In the genomic region with DNA sequence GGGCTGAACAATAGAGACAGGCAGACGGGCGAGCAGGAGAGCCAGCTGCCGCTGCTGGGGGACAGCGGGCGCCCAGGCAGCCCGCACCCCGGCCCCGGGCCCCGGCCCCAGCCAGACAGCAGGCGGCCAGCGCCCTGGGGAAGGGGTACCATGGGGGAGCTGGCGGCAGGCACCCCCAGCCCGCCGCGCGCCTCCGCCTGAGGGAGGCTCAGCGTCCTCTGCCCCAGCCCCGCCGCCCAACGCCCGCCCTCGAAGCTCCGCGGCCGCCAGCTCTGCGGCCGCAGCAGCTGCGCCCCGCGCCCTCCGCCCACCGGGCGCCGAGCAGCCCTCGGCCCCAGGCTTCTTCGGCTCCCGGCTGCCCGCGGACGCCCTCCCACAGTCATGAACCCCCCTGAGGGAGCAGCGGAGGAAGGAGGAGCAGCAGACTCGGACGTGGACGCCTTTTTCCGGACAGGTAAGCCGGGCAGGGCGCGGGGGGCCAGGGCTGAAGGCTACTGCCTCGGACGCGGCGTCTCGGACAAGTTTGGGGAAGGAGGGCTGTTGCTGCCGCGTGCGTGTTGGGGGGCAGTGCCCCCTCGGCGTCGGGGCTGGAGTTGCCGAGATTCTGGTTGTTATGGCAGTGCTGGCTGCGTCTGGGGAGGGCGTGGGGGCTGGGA, we compare ENCODE assay signal across 8 cellular contexts. TPM values are rescaled to one million over a fixed set of nuclear protein-coding genes. Genes with fewer than 3 reads are reported as not detected.
DNase-seq lines count a peak whose midpoint lies in the region; ATAC-seq, FAIRE-seq and TF ChIP-seq lines count a peak whose summit lies in the region.

A gene (plus strand): TSS at position 10 of the 656 bp plus-strand sequence.

- H3K36me3 ChIP-seq in bronchial epithelial cell (ENCODE audit: control insufficient read depth, insufficient read depth, low read length): no peaks in the 10 kb centered on the region

- TF ChIP-seq CTCF in 22Rv1 (IDR thresholded peaks at IDR 0.05) (peak; percentile 31; the same call in 1 of the 2 replicates), bronchial epithelial cell (IDR thresholded peaks at IDR 0.05; ENCODE audit: insufficient read depth, low read length, severe bottlenecking) (no peak)

- no peak for FAIRE-seq in bronchial epithelial cell (lab: Jason Lieb, UNC)

- peak within 1 kb of the TSS; percentile 40 for H3K4me3 ChIP-seq in bronchial epithelial cell (ENCODE audit: low read depth, low read length)

- H3K27ac ChIP-seq in 22Rv1: peak within 1 kb of the TSS; percentile 32; the same call in 1 of the 2 replicates

- DNase-seq in HuH-7.5 (ENCODE audit: low spot score) (peak; percentile 22), bronchial epithelial cell (ENCODE audit: low read depth) (no peak), kidney tubule cell (ENCODE audit: low spot score) (peak; percentile 23), COLO829 (ENCODE audit: low spot score) (no peak)
- DNase-seq in stimulated activated naive CD8-positive, alpha-beta T cell treated with anti-CD3 and anti-CD28 coated beads, Interleukin-15, Interleukin-2, amounts not matched to agents 100 U/mL and 50 U/mL, for 24 hours: no peak
- no peak for DNase-seq in stimulated activated naive CD4-positive, alpha-beta T cell (lab: John Stamatoyannopoulos, UW)

- ATAC-seq in GM19025 (IDR thresholded peaks at IDR 0.05; ENCODE audit: low read depth, unreplicated experiment): peak; percentile 6
- peak; percentile 38 for ATAC-seq in stimulated activated naive CD8-positive, alpha-beta T cell treated with anti-CD3 and anti-CD28 coated beads, Interleukin-15, Interleukin-2, amounts not matched to agents 100 U/mL and 50 U/mL, for 24 hours

- peaks cover 19% of the 10 kb centered on the region for H3K27me3 ChIP-seq in bronchial epithelial cell (ENCODE audit: control insufficient read depth, insufficient read depth, low read length)

RNA-seq across cellular contexts. Expression of the gene that starts here (rescaled TPM):
- 1.8 and 7.3 TPM in 2 replicates for total RNA-seq in bronchial epithelial cell

Comparison
In these comparisons a context has a peak if more than half of its experiments do, and no peak if none do; other contexts are left out.
1. DNase-seq: peak in HuH-7.5 (single experiment) and kidney tubule cell (single experiment); none in bronchial epithelial cell (single experiment), stimulated activated naive CD8-positive, alpha-beta T cell treated with anti-CD3 and anti-CD28 coated beads, Interleukin-15, Interleukin-2, amounts not matched to agents 100 U/mL and 50 U/mL, for 24 hours (single experiment), COLO829 (single experiment) and stimulated activated naive CD4-positive, alpha-beta T cell (0 of 6).